Comparison of ENCODE assay signal across 30 cellular contexts in the genomic region with DNA sequence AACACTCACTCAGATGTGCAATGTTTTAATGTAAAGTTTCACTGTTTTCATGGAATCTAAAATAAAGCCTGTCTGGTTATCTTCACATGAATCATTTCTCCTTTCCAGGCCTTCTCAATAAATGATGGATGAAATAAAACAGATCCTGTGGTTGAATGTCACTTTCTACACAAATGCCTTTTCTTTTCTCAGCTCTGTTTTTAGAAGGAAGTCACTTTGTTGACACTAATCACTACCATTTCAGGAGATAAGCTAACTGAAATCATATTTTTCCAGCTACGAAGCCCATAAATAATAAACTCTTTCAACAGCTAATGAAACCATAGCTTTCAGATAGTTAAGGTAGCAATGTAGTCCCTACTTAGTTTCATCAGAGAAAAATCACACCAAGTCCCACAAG.
"Had no signal": no experiment of that assay in that cellular context is flagged by ENCODE, and none has a peak within 500 bp of the region (broad histone marks: within the 10 kb centered on the region; RNA-seq: fewer than 3 reads in every experiment).

No MANE protein-coding gene starts in this region.

- H3K4me3 ChIP-seq: esophagus squamous epithelium, gastrocnemius medialis, left ventricle myocardium inferior, lung, psoas muscle, sigmoid colon, stomach, tibial artery, upper lobe of right lung had no signal

- H3K9me3 Mint-ChIP-seq: activated CD8-positive, alpha-beta T cell treated with anti-CD3 and anti-CD28 coated beads for 36 hours; activated T-helper 1 cell treated with anti-CD3 and anti-CD28 coated beads, Interleukin-12 subunit alpha, Interleukin-12 subunit beta, Interleukin-2, Interleukin-4 antibody, amounts not matched to agents 30 ng/mL and 10 ng/mL and 1 ng/mL, durations not matched to agents 14 hours and 24 hours and 36 hours; endodermal cell; naive thymus-derived CD4-positive, alpha-beta T cell; neural crest cell; stimulated activated memory B cell treated with anti-CD40 and anti-IgM and Interleukin-4, amounts not matched to agents 10 μg/mL and 1 μg/mL and 100 μg/mL, for 72 hours had no signal

- DNase-seq: activated CD4-positive, alpha-beta T cell treated with anti-CD3 and anti-CD28 coated beads, Interleukin-2, amount 50 U/mL, for 1 hour; activated CD4-positive, CD25-positive, alpha-beta regulatory T cell treated with anti-CD3 and anti-CD28 coated beads, Interleukin-2, amount 50 U/mL, for 72 hours; activated CD8-positive, alpha-beta T cell treated with anti-CD3 and anti-CD28 coated beads for 36 hours; activated gamma-delta T cell treated with Interleukin-2 at 50 U/mL for 16 hours; activated naive CD4-positive, alpha-beta T cell treated with anti-CD3 and anti-CD28 coated beads, Interleukin-2, amount 50 U/mL, for 16 hours; amniotic stem cell; brain microvascular endothelial cell; caudate nucleus; cortex of kidney; esophagus squamous epithelium; gastrocnemius medialis; glutamatergic neuron; islet precursor cell; left ventricle myocardium inferior; midbrain; naive thymus-derived CD4-positive, alpha-beta T cell; nucleus accumbens; psoas muscle; sigmoid colon; small intestine; stimulated activated CD4-positive, alpha-beta T cell treated with anti-CD3 and anti-CD28 coated beads, Interleukin-4, amount 100 ng/mL, for 24 hours; stomach; T-helper 2 cell; tibial artery; upper lobe of right lung had no signal

- H3K4me3 Mint-ChIP-seq: activated CD8-positive, alpha-beta T cell treated with anti-CD3 and anti-CD28 coated beads for 36 hours; activated T-helper 1 cell treated with anti-CD3 and anti-CD28 coated beads, Interleukin-12 subunit alpha, Interleukin-12 subunit beta, Interleukin-2, Interleukin-4 antibody, amounts not matched to agents 30 ng/mL and 10 ng/mL and 1 ng/mL, durations not matched to agents 14 hours and 24 hours and 36 hours; endodermal cell; naive thymus-derived CD4-positive, alpha-beta T cell; neural crest cell; stimulated activated memory B cell treated with anti-CD40 and anti-IgM and Interleukin-4, amounts not matched to agents 10 μg/mL and 1 μg/mL and 100 μg/mL, for 72 hours had no signal

- H3K9me3 ChIP-seq: esophagus squamous epithelium, gastrocnemius medialis, left ventricle myocardium inferior, psoas muscle, sigmoid colon, stomach, tibial artery, upper lobe of right lung had no signal

- H3K27me3 Mint-ChIP-seq: activated CD8-positive, alpha-beta T cell treated with anti-CD3 and anti-CD28 coated beads for 36 hours; naive thymus-derived CD4-positive, alpha-beta T cell; stimulated activated memory B cell treated with anti-CD40 and anti-IgM and Interleukin-4, amounts not matched to agents 10 μg/mL and 1 μg/mL and 100 μg/mL, for 72 hours had no signal

- H3K27ac Mint-ChIP-seq: activated CD8-positive, alpha-beta T cell treated with anti-CD3 and anti-CD28 coated beads for 36 hours; activated T-helper 1 cell treated with anti-CD3 and anti-CD28 coated beads, Interleukin-12 subunit alpha, Interleukin-12 subunit beta, Interleukin-2, Interleukin-4 antibody, amounts not matched to agents 30 ng/mL and 10 ng/mL and 1 ng/mL, durations not matched to agents 14 hours and 24 hours and 36 hours; endodermal cell; stimulated activated memory B cell treated with anti-CD40 and anti-IgM and Interleukin-4, amounts not matched to agents 10 μg/mL and 1 μg/mL and 100 μg/mL, for 72 hours had no signal

- H3K4me1 Mint-ChIP-seq: endodermal cell; neural crest cell; stimulated activated memory B cell treated with anti-CD40 and anti-IgM and Interleukin-4, amounts not matched to agents 10 μg/mL and 1 μg/mL and 100 μg/mL, for 72 hours had no signal

- ATAC-seq: activated CD8-positive, alpha-beta T cell treated with anti-CD3 and anti-CD28 coated beads for 36 hours; gastrocnemius medialis; naive thymus-derived CD4-positive, alpha-beta T cell; psoas muscle; stimulated activated memory B cell treated with anti-CD40 and anti-IgM and Interleukin-4, amounts not matched to agents 10 μg/mL and 1 μg/mL and 100 μg/mL, for 72 hours; upper lobe of right lung had no signal
